In the genomic region with DNA sequence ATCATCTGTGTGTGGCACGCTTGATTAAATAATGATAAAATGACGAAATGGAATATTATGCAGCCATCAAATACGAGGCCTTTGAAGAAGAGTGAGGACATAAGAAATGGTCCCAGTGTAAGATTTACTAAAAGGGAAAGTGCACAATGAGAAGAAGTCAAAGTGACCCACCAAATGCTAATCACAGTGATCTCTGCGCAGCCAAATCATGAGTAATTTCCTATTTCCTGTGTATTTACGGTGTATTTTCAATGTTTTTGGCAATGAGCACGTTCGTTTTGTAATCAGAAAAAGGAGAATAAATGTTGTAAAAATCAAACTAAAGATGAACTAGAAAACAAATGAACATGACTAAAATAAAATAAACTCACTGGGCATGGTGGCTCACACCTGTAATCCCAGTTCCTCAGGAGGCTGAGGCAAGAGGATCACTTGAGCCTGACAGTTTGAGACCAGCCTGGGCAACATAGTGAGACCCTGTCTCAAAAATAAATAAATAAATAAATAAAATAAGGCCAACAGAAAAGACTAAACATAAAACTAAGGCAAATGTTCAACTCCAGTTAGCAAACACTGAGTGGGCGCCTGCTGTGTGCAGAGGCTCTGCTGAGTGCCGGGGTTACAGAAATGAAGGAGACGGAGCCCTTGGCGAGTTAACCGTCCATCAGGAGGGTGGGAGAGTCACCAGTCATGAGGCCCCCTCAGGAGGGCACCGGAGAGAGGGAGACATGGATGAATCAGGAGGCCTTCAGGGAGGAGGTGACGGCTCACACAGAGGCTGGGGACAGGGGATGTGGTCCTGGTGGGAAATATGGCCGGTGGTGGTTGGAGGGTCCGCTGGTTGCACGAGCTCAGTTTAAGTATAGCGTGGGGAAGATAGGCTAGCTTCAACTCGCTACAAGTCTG, we compare ENCODE assay signal across 13 cellular contexts. TPM values are rescaled to one million over a fixed set of nuclear protein-coding genes. Genes with fewer than 3 reads are reported as not detected.
DNase-seq lines count a peak whose midpoint lies in the region; ATAC-seq and TF ChIP-seq lines count a peak whose summit lies in the region.
"Had no signal": no experiment of that assay in that cellular context is flagged by ENCODE, and none has a peak within 500 bp of the region (broad histone marks: within the 10 kb centered on the region; RNA-seq: fewer than 3 reads in every experiment).

No MANE protein-coding gene starts in this region.

- POLR2A ChIA-PET in activated CD8-positive, alpha-beta T cell treated with anti-CD3 and anti-CD28 coated beads for 36 hours (lab: Charles Lee): no interaction called here

- no peak overlapping the region for H3K4me3 Mint-ChIP-seq in activated CD8-positive, alpha-beta T cell treated with anti-CD3 and anti-CD28 coated beads for 36 hours

- H3K27me3 ChIP-seq in sigmoid colon: no peaks in the 10 kb centered on the region
- no peaks in the 10 kb centered on the region for H3K27me3 ChIP-seq in effector memory CD4-positive, alpha-beta T cell (replicated peaks; ENCODE audit: control insufficient read depth, insufficient read depth, low read length, poor library complexity, severe bottlenecking)

- H3K4me1 Mint-ChIP-seq in activated CD8-positive, alpha-beta T cell treated with anti-CD3 and anti-CD28 coated beads for 36 hours (ENCODE audit: low read depth): peaks cover 30% of the 10 kb centered on the region

- DNase-seq in ELR (ENCODE audit: low read depth) (peak; percentile 82), glomerular endothelial cell (ENCODE audit: extremely low read depth, low read depth, low spot score) (peak; percentile 79), sigmoid colon (no peak), cortex of kidney (lab: John Stamatoyannopoulos, UW) (no peak), GM10266 (ENCODE audit: extremely low spot score) (no peak), posterior cingulate gyrus (no peak)
- DNase-seq in activated CD8-positive, alpha-beta T cell treated with anti-CD3 and anti-CD28 coated beads for 36 hours: no peak
- no peak for DNase-seq in effector memory CD4-positive, alpha-beta T cell
- DNase-seq: DMS79 treated with DMSO at 0.1 percent for 48 hours; NCI-H2227 treated with DMSO at 0.1 percent for 48 hours; stimulated activated CD4-positive, alpha-beta T cell treated with anti-CD3 and anti-CD28 coated beads, Interleukin-4, amount 100 ng/mL, for 4 hours; T-helper 1 cell had no signal

- H3K4me1 ChIP-seq in sigmoid colon: peaks cover 0 to 37% (median 33%) of the 10 kb centered on the region in 4 donors
- H3K4me1 ChIP-seq in effector memory CD4-positive, alpha-beta T cell (ENCODE audit: control insufficient read depth, insufficient read depth, low read length, poor library complexity, severe bottlenecking): peaks cover 30% of the 10 kb centered on the region

- no peaks in the 10 kb centered on the region for H3K27me3 Mint-ChIP-seq in activated CD8-positive, alpha-beta T cell treated with anti-CD3 and anti-CD28 coated beads for 36 hours

- intact Hi-C loops in activated CD8-positive, alpha-beta T cell treated with anti-CD3 and anti-CD28 coated beads for 36 hours (cut with micrococcal nuclease): no loop called here
- intact Hi-C loops in sigmoid colon (cut with DNase I) (no loop called here), posterior cingulate gyrus (cut with DNase I) (no loop called here)

- H3K9me3 Mint-ChIP-seq in activated CD8-positive, alpha-beta T cell treated with anti-CD3 and anti-CD28 coated beads for 36 hours: no peaks in the 10 kb centered on the region

- no peaks in the 10 kb centered on the region for H3K36me3 ChIP-seq in sigmoid colon
- H3K36me3 ChIP-seq in effector memory CD4-positive, alpha-beta T cell (ENCODE audit: control insufficient read depth, insufficient read depth, low read length): no peaks in the 10 kb centered on the region

- H3K36me3 Mint-ChIP-seq in activated CD8-positive, alpha-beta T cell treated with anti-CD3 and anti-CD28 coated beads for 36 hours (ENCODE audit: low read depth): no peaks in the 10 kb centered on the region

- no peak for TF ChIP-seq POLR2A in sigmoid colon (IDR thresholded peaks at IDR 0.05)

- H3K27ac ChIP-seq in sigmoid colon: peak overlapping the region; percentile 70 to 76 (median 73)
- no peak overlapping the region for H3K27ac ChIP-seq in effector memory CD4-positive, alpha-beta T cell (ENCODE audit: insufficient read depth, low read length, poor library complexity, severe bottlenecking)

- TF ChIP-seq EP300 in sigmoid colon (IDR thresholded peaks at IDR 0.05): no peak

- 87% methylated on average over 19 of the region's 19 CpGs for WGBS in sigmoid colon, 2 donors

- peak overlapping the region; percentile 12 for H3K27ac Mint-ChIP-seq in activated CD8-positive, alpha-beta T cell treated with anti-CD3 and anti-CD28 coated beads for 36 hours

- CTCF ChIA-PET in activated CD8-positive, alpha-beta T cell treated with anti-CD3 and anti-CD28 coated beads for 36 hours (lab: Charles Lee): interaction anchor here (1.5 kb wide), 2 partner anchors 8 to 133 kb away, joined by 3 read pairs; no protein-coding TSS in a partner anchor

- peaks cover 0 to 1% (median 0%) of the 10 kb centered on the region in 4 donors for H3K9me3 ChIP-seq in sigmoid colon
- H3K9me3 ChIP-seq in effector memory CD4-positive, alpha-beta T cell (ENCODE audit: control insufficient read depth, low read length): no peaks in the 10 kb centered on the region
- H3K9me3 ChIP-seq: mucosa of descending colon had no signal

- no peak for ATAC-seq in activated CD8-positive, alpha-beta T cell treated with anti-CD3 and anti-CD28 coated beads for 36 hours
- ATAC-seq: mucosa of descending colon had no signal

- no peak for TF ChIP-seq CTCF in activated CD8-positive, alpha-beta T cell treated with anti-CD3 and anti-CD28 coated beads for 36 hours (IDR thresholded peaks at IDR 0.05)
- TF ChIP-seq CTCF in sigmoid colon (IDR thresholded peaks at IDR 0.05): no peak
- no peak for TF ChIP-seq CTCF in GM10266 (IDR thresholded peaks at IDR 0.05; ENCODE audit: control insufficient read depth, insufficient read depth, low read depth, missing control alignments)

- no peak overlapping the region for H3K4me3 ChIP-seq in sigmoid colon
- no peak overlapping the region for H3K4me3 ChIP-seq in effector memory CD4-positive, alpha-beta T cell (ENCODE audit: insufficient read depth, low read depth, low read length, poor library complexity, severe bottlenecking)
- H3K4me3 ChIP-seq: mucosa of descending colon had no signal

RNA-seq across cellular contexts. Expression of a gene that starts 26.0 kb away (rescaled TPM):
- total RNA-seq in activated CD8-positive, alpha-beta T cell treated with anti-CD3 and anti-CD28 coated beads for 36 hours: 10 to 100 TPM; 23.6 to 25.0 TPM
- total RNA-seq in glomerular endothelial cell: 2.0 and 14.5 TPM in 2 replicates
- total RNA-seq in sigmoid colon: 100 to 1,000 TPM; 108 to 166 (median 125) TPM
- polyA plus RNA-seq in sigmoid colon: 10 to 100 TPM; 10.9 to 39.0 (median 36.2) TPM

Comparison
In these comparisons a context has a peak if more than half of its experiments do, and no peak if none do; other contexts are left out.
1. DNase-seq: peak in ELR (single experiment) and glomerular endothelial cell (single experiment); none in activated CD8-positive, alpha-beta T cell treated with anti-CD3 and anti-CD28 coated beads for 36 hours (single experiment), sigmoid colon (single experiment), cortex of kidney (single experiment), GM10266 (single experiment), posterior cingulate gyrus (0 of 10) and effector memory CD4-positive, alpha-beta T cell (0 of 3).